In genomic region chr19:18435185-18435841, GRCh38 we compare ENCODE assay signal across 20 cellular contexts. TPM values are rescaled to one million over a fixed set of nuclear protein-coding genes. Genes with fewer than 3 reads are reported as not detected.
DNase-seq lines count a peak whose midpoint lies in the region; ATAC-seq, FAIRE-seq and TF ChIP-seq lines count a peak whose summit lies in the region.
"Had no signal": no experiment of that assay in that cellular context is flagged by ENCODE, and none has a peak within 500 bp of the region (broad histone marks: within the 10 kb centered on the region; RNA-seq: fewer than 3 reads in every experiment).

No MANE protein-coding gene starts in this region.

- H2AFZ ChIP-seq in HepG2 (ENCODE audit: low read length), result no peak overlapping the region
- H2AFZ ChIP-seq: hepatocyte had no signal

- no peak for FAIRE-seq in HepG2 (lab: Jason Lieb, UNC)
- FAIRE-seq: keratinocyte had no signal

- H3K27me3 ChIP-seq in NT2/D1 (ENCODE audit: insufficient read depth, insufficient read length) (no peaks in the 10 kb centered on the region), HepG2 (ENCODE audit: control insufficient read depth in 1 of 2, insufficient read depth in 2 of 2, low read length in 2 of 2) (no peaks in the 10 kb centered on the region)
- H3K27me3 ChIP-seq: ascending aorta, hepatocyte had no signal

- CTCF ChIA-PET in HepG2 (lab: Yijun Ruan, JAX; ENCODE audit: low intra/inter-chr PET ratio, low total read pairs), result no interaction called here

- TF ChIP-seq EP300 in HepG2 (IDR thresholded peaks at IDR 0.05; ENCODE audit: low read depth in 2 of 2, low read length in 2 of 2) (no peak), HepG2 (CRISPR knock-in tag; IDR thresholded peaks at IDR 0.05; ENCODE audit: borderline replicate concordance) (no peak)

- H3K4me2 ChIP-seq in HepG2 (ENCODE audit: low read depth, low read length), result no peak overlapping the region

- POLR2A ChIA-PET in HepG2 (lab: Yijun Ruan, JAX), result no interaction called here

- H3K27ac ChIP-seq in HepG2 (ENCODE audit: extremely low read length, insufficient read depth, low read length), result no peak overlapping the region
- H3K27ac ChIP-seq in caudate nucleus (ENCODE audit: low read depth, low read length), result no peak overlapping the region
- no peak overlapping the region for H3K27ac ChIP-seq in coronary artery

- peaks cover 48% of the 10 kb centered on the region for H3K4me1 ChIP-seq in NT2/D1 (ENCODE audit: insufficient read depth, insufficient read length)
- H3K4me1 ChIP-seq in HepG2 (ENCODE audit: insufficient read depth, low read length), result peaks cover 23% of the 10 kb centered on the region

- no peaks in the 10 kb centered on the region for H3K9me3 ChIP-seq in NT2/D1 (ENCODE audit: insufficient read depth, low read length)
- H3K9me3 ChIP-seq in HepG2 (ENCODE audit: low read length), result no peaks in the 10 kb centered on the region
- H3K9me3 ChIP-seq: ascending aorta had no signal

- H3K4me1 Mint-ChIP-seq in type B pancreatic cell (ENCODE audit: unreplicated experiment), result peaks cover 22% of the 10 kb centered on the region
- H3K4me1 Mint-ChIP-seq in activated T-cell treated with anti-CD3 and anti-CD28 coated beads, Interleukin-2, amount 50 U/mL, for 4 hours (ENCODE audit: low read depth), result peaks cover 20% of the 10 kb centered on the region

- H3K9me3 Mint-ChIP-seq in type B pancreatic cell, result no peaks in the 10 kb centered on the region
- H3K9me3 Mint-ChIP-seq in activated T-cell treated with anti-CD3 and anti-CD28 coated beads, Interleukin-2, amount 50 U/mL, for 4 hours, result no peaks in the 10 kb centered on the region

- H4K20me1 ChIP-seq in HepG2 (ENCODE audit: insufficient read depth, low read length), result no peaks in the 10 kb centered on the region

- H3K9ac ChIP-seq in NT2/D1 (ENCODE audit: insufficient read length, low read depth), result peak overlapping the region; percentile 21
- H3K9ac ChIP-seq in HepG2 (ENCODE audit: insufficient read depth, low read depth, low read length), result no peak overlapping the region

- H3K27me3 Mint-ChIP-seq in type B pancreatic cell, result no peaks in the 10 kb centered on the region
- H3K27me3 Mint-ChIP-seq in activated T-cell treated with anti-CD3 and anti-CD28 coated beads, Interleukin-2, amount 50 U/mL, for 4 hours (ENCODE audit: low read depth), result no peaks in the 10 kb centered on the region

- peak overlapping the region; percentile 84 for H3K4me3 Mint-ChIP-seq in type B pancreatic cell
- H3K4me3 Mint-ChIP-seq in activated T-cell treated with anti-CD3 and anti-CD28 coated beads, Interleukin-2, amount 50 U/mL, for 4 hours, result no peak overlapping the region

- TF ChIP-seq RAD21 in HepG2 (CRISPR knock-in tag; IDR thresholded peaks at IDR 0.05), result no peak

- TF ChIP-seq CTCF in HepG2 (CRISPR knock-in tag; IDR thresholded peaks at IDR 0.05) (no peak), type B pancreatic cell (conservative IDR thresholded peaks at IDR 0.05) (no peak), coronary artery (IDR thresholded peaks at IDR 0.05) (no peak)

- H3K4me3 ChIP-seq in NT2/D1 (ENCODE audit: insufficient read length, low read depth), result no peak overlapping the region
- no peak overlapping the region for H3K4me3 ChIP-seq in HepG2 (replicated peaks in 1 of 3; ENCODE audit: insufficient read depth in 1 of 3, low read depth in 2 of 3, low read length in 3 of 3)
- H3K4me3 ChIP-seq in coronary artery, result no peak overlapping the region
- H3K4me3 ChIP-seq: ascending aorta, hepatocyte had no signal

- intact Hi-C loops in Right ventricle myocardium inferior (cut with DNase I), result no loop called here
- intact Hi-C loops in left ventricle myocardium superior (cut with micrococcal nuclease), result no loop called here
- intact Hi-C loops in HepG2 (cut with micrococcal nuclease; ENCODE audit: unreplicated experiment), result no loop called here

- no peaks in the 10 kb centered on the region for H3K36me3 Mint-ChIP-seq in type B pancreatic cell
- no peaks in the 10 kb centered on the region for H3K36me3 Mint-ChIP-seq in activated T-cell treated with anti-CD3 and anti-CD28 coated beads, Interleukin-2, amount 50 U/mL, for 4 hours (ENCODE audit: insufficient read depth)

- in situ Hi-C loops in HepG2 (cut with HindIII; ENCODE audit: extremely low pct_ligation_motif_present, low pct_unique_long_range_greater_than_20kb), result no loop called here

- H3K79me2 ChIP-seq in HepG2 (ENCODE audit: insufficient read depth, low read length), result no peaks in the 10 kb centered on the region

- H3K36me3 ChIP-seq in NT2/D1 (ENCODE audit: insufficient read depth, insufficient read length, low read length), result peaks cover 24% of the 10 kb centered on the region
- peaks cover 1 to 3% of the 10 kb centered on the region in 2 experiments; a peak in 1 of 5 replicates for H3K36me3 ChIP-seq in HepG2 (replicated peaks in 1 of 2; ENCODE audit: control insufficient read depth in 1 of 2, insufficient read depth in 2 of 2, low read length in 2 of 2)

- DNase-seq in Right ventricle myocardium inferior (ENCODE audit: missing footprints), result peak; percentile 72
- no peak for DNase-seq in left ventricle myocardium superior
- DNase-seq in NT2/D1 (ENCODE audit: low read depth, low spot score), result no peak
- no peak for DNase-seq in HepG2 (ENCODE audit: low spot score)
- no peak for DNase-seq in type B pancreatic cell (ENCODE audit: extremely low spot score, unreplicated experiment)
- no peak for DNase-seq in activated T-cell treated with anti-CD3 and anti-CD28 coated beads, Interleukin-2, amount 50 U/mL, for 4 hours
- DNase-seq in caudate nucleus (lab: John Stamatoyannopoulos, UW), result no peak
- no peak for DNase-seq in coronary artery (ENCODE audit: low spot score)
- DNase-seq: activated naive CD4-positive, alpha-beta T cell treated with Interleukin-2 at 50 U/mL for 16 hours; NCI-H1105; NCI-H510A treated with DMSO at 0.1 percent for 48 hours; SHP77; stimulated activated CD4-positive, alpha-beta T cell treated with anti-CD3 and anti-CD28 coated beads, Interleukin-4, amount 100 ng/mL, for 24 hours had no signal

- no peak for TF ChIP-seq POLR2A in HepG2 (IDR thresholded peaks at IDR 0.05; ENCODE audit: insufficient read depth in 1 of 2, low read depth in 2 of 2, low read length in 2 of 2)

- WGBS in HepG2 (ENCODE audit: low lambda C conversion rate), result 96% methylated on average over 36 of the region's 49 CpGs

- H3K27ac Mint-ChIP-seq in type B pancreatic cell, result no peak overlapping the region

- ATAC-seq in Right ventricle myocardium inferior, result no peak
- ATAC-seq in left ventricle myocardium superior, result no peak
- no peak for ATAC-seq in HepG2
- no peak for ATAC-seq in activated T-cell treated with anti-CD3 and anti-CD28 coated beads, Interleukin-2, amount 50 U/mL, for 4 hours

- TSS peak; percentile 59 for BruUV-seq in HepG2 (replicated peaks; lab: Mats Ljungman, UMichigan)

RNA-seq across cellular contexts. Expression of gene ISYNA1, which starts 2.6 kb away (rescaled TPM):
- 26.0 TPM for total RNA-seq in Right ventricle myocardium inferior
- total RNA-seq in left ventricle myocardium superior, result 24.4 TPM
- total RNA-seq in HepG2 (2016; rRNA removed; fragmentation: Illumina TruSeq; extraction: Trizol), result 29.4 and 48.5 TPM in 2 replicates
- 8.4 and 10.1 TPM in 2 replicates for total RNA-seq in HepG2 (2016; cell fraction: cytosol; rRNA removed; fragmentation: Illumina TruSeq; extraction: Trizol; ENCODE audit: low read depth)
- total RNA-seq in HepG2 (2016; cell fraction: insoluble cytoplasmic fraction; rRNA removed; fragmentation: Illumina TruSeq; extraction: Trizol), result 29.3 and 46.4 TPM in 2 replicates
- total RNA-seq in HepG2 (2016; cell fraction: membrane; rRNA removed; fragmentation: Illumina TruSeq; extraction: Trizol), result 16.0 and 18.7 TPM in 2 replicates
- total RNA-seq in HepG2 (2016; cell fraction: nucleus; rRNA removed; fragmentation: Illumina TruSeq; extraction: Trizol), result 33.6 and 37.4 TPM in 2 replicates
- polyA plus RNA-seq in HepG2 (2011; rRNA removed), result 29.6 and 36.5 TPM in 2 replicates
- polyA plus RNA-seq in HepG2 (2011; cell fraction: cytosol; rRNA removed), result 14.0 and 25.3 TPM in 2 replicates
- polyA plus RNA-seq in HepG2 (2011; cell fraction: nucleus; rRNA removed), result 246 and 367 TPM in 2 replicates
- polyA plus RNA-seq in HepG2 (2012), result 32.5 and 49.8 TPM in 2 replicates
- polyA plus RNA-seq in HepG2 (2016; cell fraction: cytosol; fragmentation: Illumina TruSeq; extraction: Trizol; ENCODE audit: low read depth), result 16.0 and 16.5 TPM in 2 replicates
- polyA plus RNA-seq in HepG2 (2016; cell fraction: insoluble cytoplasmic fraction; fragmentation: Illumina TruSeq; extraction: Trizol; ENCODE audit: low read depth), result 44.6 and 57.4 TPM in 2 replicates
- polyA plus RNA-seq in HepG2 (2016; cell fraction: membrane; fragmentation: Illumina TruSeq; extraction: Trizol; ENCODE audit: low read depth), result 18.1 and 22.4 TPM in 2 replicates
- 103 and 119 TPM in 2 replicates for polyA plus RNA-seq in HepG2 (2016; cell fraction: nucleus; fragmentation: Illumina TruSeq; extraction: Trizol; ENCODE audit: insufficient read depth, low read depth)
- polyA minus RNA-seq in HepG2 (2011; rRNA and poly(A)+ RNA removed; ENCODE audit: low replicate concordance), result 1.3 and 50.2 TPM in 2 replicates
- 20.4 and 29.0 TPM in 2 replicates for polyA minus RNA-seq in HepG2 (2011; cell fraction: cytosol; rRNA and poly(A)+ RNA removed)
- polyA minus RNA-seq in HepG2 (2011; cell fraction: nucleus; rRNA and poly(A)+ RNA removed), result 13.3 and 14.3 TPM in 2 replicates
- 278 and 303 TPM in 2 replicates for total RNA-seq in type B pancreatic cell (ENCODE audit: low replicate concordance)
- 10 to 100 TPM; 10.2 to 16.6 (median 14.4) TPM for total RNA-seq in activated T-cell treated with anti-CD3 and anti-CD28 coated beads, Interleukin-2, amount 50 U/mL, for 4 hours

RNA-seq across cellular contexts. Expression of gene SSBP4, which starts 16.1 kb away (rescaled TPM):
- total RNA-seq in Right ventricle myocardium inferior (36.2 TPM), left ventricle myocardium superior (36.4 TPM), HepG2 (2016; rRNA removed; fragmentation: Illumina TruSeq; extraction: Trizol) (19.3 and 39.5 TPM in 2 replicates), type B pancreatic cell (ENCODE audit: low replicate concordance) (76.7 and 99.0 TPM in 2 replicates)
- total RNA-seq in HepG2 (2016; cell fraction: cytosol; rRNA removed; fragmentation: Illumina TruSeq; extraction: Trizol; ENCODE audit: low read depth), result 95.2 and 104 TPM in 2 replicates
- total RNA-seq in HepG2 (2016; cell fraction: insoluble cytoplasmic fraction; rRNA removed; fragmentation: Illumina TruSeq; extraction: Trizol), result 14.4 and 39.0 TPM in 2 replicates
- total RNA-seq in HepG2 (2016; cell fraction: membrane; rRNA removed; fragmentation: Illumina TruSeq; extraction: Trizol), result 103 and 124 TPM in 2 replicates
- total RNA-seq in HepG2 (2016; cell fraction: nucleus; rRNA removed; fragmentation: Illumina TruSeq; extraction: Trizol), result 26.9 and 35.1 TPM in 2 replicates
- polyA plus RNA-seq in HepG2 (2011; rRNA removed), result 20.8 and 33.4 TPM in 2 replicates
- polyA plus RNA-seq in HepG2 (2011; cell fraction: cytosol; rRNA removed), result 11.6 and 28.6 TPM in 2 replicates
- polyA plus RNA-seq in HepG2 (2011; cell fraction: nucleus; rRNA removed), result 200 and 290 TPM in 2 replicates
- polyA plus RNA-seq in HepG2 (2012), result 18.2 and 31.6 TPM in 2 replicates
- 133 and 147 TPM in 2 replicates for polyA plus RNA-seq in HepG2 (2016; cell fraction: cytosol; fragmentation: Illumina TruSeq; extraction: Trizol; ENCODE audit: low read depth)
- polyA plus RNA-seq in HepG2 (2016; cell fraction: insoluble cytoplasmic fraction; fragmentation: Illumina TruSeq; extraction: Trizol; ENCODE audit: low read depth), result 34.3 and 41.3 TPM in 2 replicates
- polyA plus RNA-seq in HepG2 (2016; cell fraction: membrane; fragmentation: Illumina TruSeq; extraction: Trizol; ENCODE audit: low read depth), result 147 and 152 TPM in 2 replicates
- polyA plus RNA-seq in HepG2 (2016; cell fraction: nucleus; fragmentation: Illumina TruSeq; extraction: Trizol; ENCODE audit: insufficient read depth, low read depth), result 117 and 122 TPM in 2 replicates
- polyA minus RNA-seq in HepG2 (2011; rRNA and poly(A)+ RNA removed; ENCODE audit: low replicate concordance), result 10.3 and 12.3 TPM in 2 replicates
- polyA minus RNA-seq in HepG2 (2011; cell fraction: cytosol; rRNA and poly(A)+ RNA removed), result 12.0 and 13.9 TPM in 2 replicates
- polyA minus RNA-seq in HepG2 (2011; cell fraction: nucleus; rRNA and poly(A)+ RNA removed), result 20.1 and 21.6 TPM in 2 replicates
- total RNA-seq in activated T-cell treated with anti-CD3 and anti-CD28 coated beads, Interleukin-2, amount 50 U/mL, for 4 hours, result 100 to 1,000 TPM; 119 to 155 (median 135) TPM

RNA-seq across cellular contexts. Expression of gene LRRC25, which starts 37.9 kb away (rescaled TPM):
- 5.0 TPM for total RNA-seq in Right ventricle myocardium inferior
- 2.9 TPM for total RNA-seq in left ventricle myocardium superior
- 0.13 TPM in 1 of 2 replicates, not detected in the other for total RNA-seq in HepG2 (2016; rRNA removed; fragmentation: Illumina TruSeq; extraction: Trizol)
- total RNA-seq in HepG2 (2016; cell fraction: cytosol; rRNA removed; fragmentation: Illumina TruSeq; extraction: Trizol; ENCODE audit: low read depth), result 0.20 TPM in 1 of 2 replicates, not detected in the other
- 0.11 TPM in 1 of 2 replicates, not detected in the other for total RNA-seq in HepG2 (2016; cell fraction: insoluble cytoplasmic fraction; rRNA removed; fragmentation: Illumina TruSeq; extraction: Trizol)
- total RNA-seq in HepG2 (2016; cell fraction: membrane; rRNA removed; fragmentation: Illumina TruSeq; extraction: Trizol), result 0.17 and 0.19 TPM in 2 replicates
- total RNA-seq in HepG2 (2016; cell fraction: nucleus; rRNA removed; fragmentation: Illumina TruSeq; extraction: Trizol), result 0.25 TPM in 1 of 2 replicates, not detected in the other
- 0.53 and 0.85 TPM in 2 replicates for polyA plus RNA-seq in HepG2 (2011; rRNA removed)
- polyA plus RNA-seq in HepG2 (2011; cell fraction: cytosol; rRNA removed), result 0.66 and 0.68 TPM in 2 replicates
- 0.16 and 0.35 TPM in 2 replicates for polyA plus RNA-seq in HepG2 (2011; cell fraction: nucleus; rRNA removed)
- polyA plus RNA-seq in HepG2 (2012), result 0.11 and 0.13 TPM in 2 replicates
- polyA plus RNA-seq in HepG2 (2016; cell fraction: cytosol; fragmentation: Illumina TruSeq; extraction: Trizol; ENCODE audit: low read depth), result 0.05 TPM in 1 of 2 replicates, not detected in the other
- 0.12 and 0.15 TPM in 2 replicates for polyA plus RNA-seq in HepG2 (2016; cell fraction: insoluble cytoplasmic fraction; fragmentation: Illumina TruSeq; extraction: Trizol; ENCODE audit: low read depth)
- 0.13 TPM in 1 of 2 replicates, not detected in the other for polyA plus RNA-seq in HepG2 (2016; cell fraction: membrane; fragmentation: Illumina TruSeq; extraction: Trizol; ENCODE audit: low read depth)
- polyA plus RNA-seq in HepG2 (2016; cell fraction: nucleus; fragmentation: Illumina TruSeq; extraction: Trizol; ENCODE audit: insufficient read depth, low read depth), result not detected in 2 replicates
- 0.60 TPM in 1 of 2 replicates, not detected in the other for polyA minus RNA-seq in HepG2 (2011; rRNA and poly(A)+ RNA removed; ENCODE audit: low replicate concordance)
- polyA minus RNA-seq in HepG2 (2011; cell fraction: cytosol; rRNA and poly(A)+ RNA removed), result 0.40 and 0.70 TPM in 2 replicates
- polyA minus RNA-seq in HepG2 (2011; cell fraction: nucleus; rRNA and poly(A)+ RNA removed), result 0.25 TPM in 1 of 2 replicates, not detected in the other
- 0.19 TPM in 1 of 2 replicates, not detected in the other for total RNA-seq in type B pancreatic cell (ENCODE audit: low replicate concordance)
- total RNA-seq in activated T-cell treated with anti-CD3 and anti-CD28 coated beads, Interleukin-2, amount 50 U/mL, for 4 hours, result not detected
- total RNA-seq: hepatocyte, lung microvascular endothelial cell, pulmonary artery endothelial cell, smooth muscle cell had no signal
- polyA plus RNA-seq: keratinocyte, neural cell had no signal

RNA-seq across cellular contexts. Expression of gene GDF15, which starts 49.4 kb away (rescaled TPM):
- total RNA-seq in Right ventricle myocardium inferior (0.46 TPM), left ventricle myocardium superior (0.27 TPM), HepG2 (2016; rRNA removed; fragmentation: Illumina TruSeq; extraction: Trizol) (43.0 and 146 TPM in 2 replicates), type B pancreatic cell (ENCODE audit: low replicate concordance) (102 and 106 TPM in 2 replicates)
- 42.0 and 45.2 TPM in 2 replicates for total RNA-seq in HepG2 (2016; cell fraction: cytosol; rRNA removed; fragmentation: Illumina TruSeq; extraction: Trizol; ENCODE audit: low read depth)
- total RNA-seq in HepG2 (2016; cell fraction: insoluble cytoplasmic fraction; rRNA removed; fragmentation: Illumina TruSeq; extraction: Trizol), result 37.4 and 148 TPM in 2 replicates
- 53.4 and 57.4 TPM in 2 replicates for total RNA-seq in HepG2 (2016; cell fraction: membrane; rRNA removed; fragmentation: Illumina TruSeq; extraction: Trizol)
- 112 and 139 TPM in 2 replicates for total RNA-seq in HepG2 (2016; cell fraction: nucleus; rRNA removed; fragmentation: Illumina TruSeq; extraction: Trizol)
- polyA plus RNA-seq in HepG2 (2011; rRNA removed), result 422 and 537 TPM in 2 replicates
- 539 and 794 TPM in 2 replicates for polyA plus RNA-seq in HepG2 (2011; cell fraction: cytosol; rRNA removed)
- polyA plus RNA-seq in HepG2 (2011; cell fraction: nucleus; rRNA removed), result 1,510 and 1,558 TPM in 2 replicates
- 229 and 758 TPM in 2 replicates for polyA plus RNA-seq in HepG2 (2012)
- 22.2 and 24.9 TPM in 2 replicates for polyA plus RNA-seq in HepG2 (2016; cell fraction: cytosol; fragmentation: Illumina TruSeq; extraction: Trizol; ENCODE audit: low read depth)
- 49.2 and 57.0 TPM in 2 replicates for polyA plus RNA-seq in HepG2 (2016; cell fraction: insoluble cytoplasmic fraction; fragmentation: Illumina TruSeq; extraction: Trizol; ENCODE audit: low read depth)
- 30.8 and 31.5 TPM in 2 replicates for polyA plus RNA-seq in HepG2 (2016; cell fraction: membrane; fragmentation: Illumina TruSeq; extraction: Trizol; ENCODE audit: low read depth)
- 315 and 334 TPM in 2 replicates for polyA plus RNA-seq in HepG2 (2016; cell fraction: nucleus; fragmentation: Illumina TruSeq; extraction: Trizol; ENCODE audit: insufficient read depth, low read depth)
- 4.5 and 440 TPM in 2 replicates for polyA minus RNA-seq in HepG2 (2011; rRNA and poly(A)+ RNA removed; ENCODE audit: low replicate concordance)
- polyA minus RNA-seq in HepG2 (2011; cell fraction: cytosol; rRNA and poly(A)+ RNA removed), result 366 and 433 TPM in 2 replicates
- polyA minus RNA-seq in HepG2 (2011; cell fraction: nucleus; rRNA and poly(A)+ RNA removed), result 115 and 151 TPM in 2 replicates
- total RNA-seq in activated T-cell treated with anti-CD3 and anti-CD28 coated beads, Interleukin-2, amount 50 U/mL, for 4 hours, result under 1 TPM; 0.53 to 0.71 (median 0.56) TPM
- polyA plus RNA-seq: neural cell had no signal
